ENCODE assay signal across 8 cellular contexts in genomic region chr20:62707981-62708521, GRCh38. TPM values are rescaled to one million over a fixed set of nuclear protein-coding genes. Genes with fewer than 3 reads are reported as not detected.
DNase-seq lines count a peak whose midpoint lies in the region; ATAC-seq, FAIRE-seq and TF ChIP-seq lines count a peak whose summit lies in the region.

No MANE protein-coding gene starts in this region.

- no peak overlapping the region; the same call in 1 of the 2 replicates for H3K18ac ChIP-seq in H1 (ENCODE audit: extremely low read depth, low read length)

- ATAC-seq in SK-N-SH treated with all-trans-retinoic acid at 6 μM for 48 hours (no peak), HG03460 (IDR thresholded peaks at IDR 0.05; ENCODE audit: unreplicated experiment) (no peak), GM18867 (IDR thresholded peaks at IDR 0.05; ENCODE audit: unreplicated experiment) (no peak)
- ATAC-seq in stimulated activated memory B cell treated with anti-CD40 and anti-IgM and Interleukin-4, amounts not matched to agents 10 μg/mL and 1 μg/mL and 100 μg/mL, for 72 hours = no peak

- no peak overlapping the region; the same call in 1 of the 2 replicates for H4K8ac ChIP-seq in H1 (ENCODE audit: extremely low read depth, insufficient read depth, low read length)

- H3K79me1 ChIP-seq in H1 (ENCODE audit: low read depth, low read length) = no peaks in the 10 kb centered on the region

- H3K4me1 Mint-ChIP-seq in stimulated activated memory B cell treated with anti-CD40 and anti-IgM and Interleukin-4, amounts not matched to agents 10 μg/mL and 1 μg/mL and 100 μg/mL, for 72 hours = peaks cover 12% of the 10 kb centered on the region

- H3K4me1 ChIP-seq in SK-N-SH (ENCODE audit: control insufficient read depth in 1 of 2, insufficient read depth in 2 of 2, low read depth in 1 of 2, low read length in 1 of 2) (peaks cover 21 to 27% of the 10 kb centered on the region in 2 experiments; a peak in 3 of 4 replicates), H1 (replicated peaks in 1 of 4; ENCODE audit: control insufficient read depth in 3 of 4, insufficient read depth in 4 of 4, low read length in 3 of 4) (peaks cover 0 to 8% (median 7%) of the 10 kb centered on the region in 4 experiments; a peak in 5 of 7 replicates)

- no peak overlapping the region for H3K27ac Mint-ChIP-seq in stimulated activated memory B cell treated with anti-CD40 and anti-IgM and Interleukin-4, amounts not matched to agents 10 μg/mL and 1 μg/mL and 100 μg/mL, for 72 hours

- POLR2A ChIA-PET in SK-N-SH (lab: Yijun Ruan, JAX) = interaction anchor here (0.6 kb wide), 1 partner anchor 46 kb away, joined by 3 read pairs; no protein-coding TSS in a partner anchor
- POLR2A ChIA-PET in H1 (lab: Charles Lee; ENCODE audit: partially characterized antibody) = interaction anchor here (1.0 to 1.5 kb wide), 3 partner anchors 10 to 107 kb away, joined by 3 to 4 read pairs (median 4); no protein-coding TSS in a partner anchor

- H3K23me2 ChIP-seq in H1 (ENCODE audit: low read depth, low read length) = peaks cover 11% of the 10 kb centered on the region; the same call in 1 of the 2 replicates

- no peak overlapping the region for H2BK20ac ChIP-seq in H1 (ENCODE audit: low read length)

- H3K4me2 ChIP-seq in SK-N-SH = no peak overlapping the region
- H3K4me2 ChIP-seq in H1 (ENCODE audit: insufficient read depth in 1 of 2, low read depth in 2 of 2, low read length in 2 of 2) = peak overlapping the region; percentile 68 to 84

- H3K79me2 ChIP-seq in SK-N-SH (ENCODE audit: insufficient read depth) = no peaks in the 10 kb centered on the region
- no peaks in the 10 kb centered on the region for H3K79me2 ChIP-seq in H1 (ENCODE audit: control insufficient read depth in 1 of 2, insufficient read depth in 2 of 2, low read length in 2 of 2)

- H3K36me3 Mint-ChIP-seq in stimulated activated memory B cell treated with anti-CD40 and anti-IgM and Interleukin-4, amounts not matched to agents 10 μg/mL and 1 μg/mL and 100 μg/mL, for 72 hours = no peaks in the 10 kb centered on the region

- H2AFZ ChIP-seq in SK-N-SH (ENCODE audit: low read depth) (no peak overlapping the region), H1 (ENCODE audit: low read length) (no peak overlapping the region)

- no peak for TF ChIP-seq EP300 in SK-N-SH (IDR thresholded peaks at IDR 0.05; ENCODE audit: borderline replicate concordance in 1 of 2, low read depth in 1 of 2, low read length in 1 of 2)
- no peak for TF ChIP-seq EP300 in H1 (IDR thresholded peaks at IDR 0.05; ENCODE audit: borderline replicate concordance in 1 of 2, low read depth in 2 of 2, low read length in 2 of 2)

- WGBS in SK-N-SH (ENCODE audit: low lambda C conversion rate) = 16% methylated on average over 8 of the region's 19 CpGs
- 6% methylated on average over 10 of the region's 19 CpGs; no CpG with 5 or more reads in 1 of the 2 experiments for WGBS in H1 (ENCODE audit: extremely low coverage in 1 of 2, insufficient coverage in 1 of 2, insufficient read length in 1 of 2, insufficient replicate concordance in 2 of 2, low coverage in 1 of 2, low lambda C conversion rate in 2 of 2, missing lambda C conversion rate in 1 of 2), 2 experiments

- no peaks in the 10 kb centered on the region for H3K9me3 Mint-ChIP-seq in stimulated activated memory B cell treated with anti-CD40 and anti-IgM and Interleukin-4, amounts not matched to agents 10 μg/mL and 1 μg/mL and 100 μg/mL, for 72 hours

- no peak for TF ChIP-seq POLR2A in H1 (IDR thresholded peaks at IDR 0.05; ENCODE audit: control extremely low read depth in 1 of 2, low read depth in 2 of 2, low read length in 2 of 2)

- H3K9me2 ChIP-seq in SK-N-SH = no peaks in the 10 kb centered on the region

- no peak overlapping the region for H4K91ac ChIP-seq in H1 (replicated peaks; ENCODE audit: insufficient read length, low read length)

- peak; percentile 38 for TF ChIP-seq CTCF in SK-N-SH (IDR thresholded peaks at IDR 0.05)
- TF ChIP-seq CTCF in H1 (IDR thresholded peaks at IDR 0.05; ENCODE audit: control extremely low read depth in 1 of 3, insufficient read depth in 1 of 3, low read depth in 1 of 3, low read length in 3 of 3) = peak; percentile 65 to 79 (median 67)

- H3F3A ChIP-seq in SK-N-SH (replicated peaks; ENCODE audit: insufficient read depth) = peaks cover 15% of the 10 kb centered on the region

- CTCF ChIA-PET in SK-N-SH (lab: Yijun Ruan, JAX) = interaction anchor here (0.7 to 5.0 kb wide), 11 partner anchors 9 to 208 kb away, joined by 3 to 31 read pairs (median 4); no protein-coding TSS in a partner anchor
- CTCF ChIA-PET in H1 (lab: Charles Lee; ENCODE audit: partially characterized antibody) = interaction anchor here (0.8 to 4.7 kb wide), 35 partner anchors 10 to 195 kb away, joined by 3 to 38 read pairs (median 4); no protein-coding TSS in a partner anchor

- H2BK15ac ChIP-seq in H1 (ENCODE audit: low read length) = peak overlapping the region; percentile 92; the same call in 1 of the 2 replicates

- no peak overlapping the region for H3K9ac ChIP-seq in SK-N-SH
- no peak overlapping the region; a peak in 1 of 7 replicates for H3K9ac ChIP-seq in H1 (replicated peaks in 1 of 4; ENCODE audit: extremely low read depth in 1 of 4, low read depth in 3 of 4, low read length in 3 of 4)

- H4K5ac ChIP-seq in H1 (ENCODE audit: insufficient read length, low read depth, low read length) = no peak overlapping the region

- H4K20me1 ChIP-seq in SK-N-SH (ENCODE audit: insufficient read depth) (no peaks in the 10 kb centered on the region), H1 (replicated peaks in 1 of 2; ENCODE audit: control insufficient read depth in 1 of 2, insufficient read depth in 2 of 2, low read length in 2 of 2) (peaks cover 3 to 5% of the 10 kb centered on the region in 2 experiments)

- DNase-seq in SK-N-SH (peak; percentile 76), NOMO-1 treated with DMSO at 0.1 percent for 48 hours (lab: John Stamatoyannopoulos, UW; ENCODE audit: unreplicated experiment) (peak; percentile 7), H1 (ENCODE audit: low read depth in 1 of 2, low spot score in 2 of 2) (peak in 1 of 2 experiments; percentile 86), GM19240 (ENCODE audit: insufficient read length, low spot score) (no peak)

- peak overlapping the region; percentile 50; the same call in 1 of the 2 replicates for H2BK12ac ChIP-seq in H1 (ENCODE audit: low read depth, low read length)

- H3K4ac ChIP-seq in H1 (replicated peaks; ENCODE audit: insufficient read length, low read depth, low read length) = no peak overlapping the region

- no peak overlapping the region for H3K56ac ChIP-seq in H1 (replicated peaks; ENCODE audit: insufficient read length, low read depth, low read length)

- H3K4me3 ChIP-seq in SK-N-SH (ENCODE audit: low read depth in 2 of 2, low read length in 1 of 2) = peak overlapping the region; percentile 6 to 26; a peak in 2 of 4 replicates
- H3K4me3 ChIP-seq in H1 (ENCODE audit: extremely low read depth in 1 of 4, insufficient read depth in 2 of 4, low read depth in 3 of 4, low read length in 4 of 4) = peak overlapping the region; percentile 15 to 56 (median 48)

- H3K27me3 ChIP-seq in SK-N-SH (ENCODE audit: insufficient read depth) (peaks cover 30% of the 10 kb centered on the region), H1 (replicated peaks in 1 of 4; ENCODE audit: control insufficient read depth in 3 of 4, extremely low read depth in 1 of 4, insufficient read depth in 3 of 4, low read length in 3 of 4) (peaks cover 22 to 40% (median 30%) of the 10 kb centered on the region in 4 experiments)

- H3K27ac ChIP-seq in SK-N-SH (ENCODE audit: low read depth in 2 of 2, low read length in 1 of 2) (no peak overlapping the region), H1 (ENCODE audit: low read depth, low read length) (no peak overlapping the region)

- no peak overlapping the region for H2AK5ac ChIP-seq in H1 (ENCODE audit: low read depth, low read length)

- H2BK5ac ChIP-seq in H1 (ENCODE audit: low read depth, low read length) = peak overlapping the region; percentile 44; the same call in 1 of the 2 replicates

- peak overlapping the region; percentile 19 for H3K4me3 Mint-ChIP-seq in stimulated activated memory B cell treated with anti-CD40 and anti-IgM and Interleukin-4, amounts not matched to agents 10 μg/mL and 1 μg/mL and 100 μg/mL, for 72 hours

- no peaks in the 10 kb centered on the region for H3K9me3 ChIP-seq in SK-N-SH
- H3K9me3 ChIP-seq in H1 (ENCODE audit: insufficient read depth in 2 of 2, low read depth in 1 of 2, low read length in 1 of 2) = no peaks in the 10 kb centered on the region

- FAIRE-seq in H1 (lab: Jason Lieb, UNC) = no peak

- peaks cover 85% of the 10 kb centered on the region for H3K27me3 Mint-ChIP-seq in stimulated activated memory B cell treated with anti-CD40 and anti-IgM and Interleukin-4, amounts not matched to agents 10 μg/mL and 1 μg/mL and 100 μg/mL, for 72 hours

- no peak overlapping the region for H2BK120ac ChIP-seq in H1 (replicated peaks; ENCODE audit: low read depth, low read length)

- no peak overlapping the region for H3K23ac ChIP-seq in H1 (ENCODE audit: insufficient read length)

- H3K36me3 ChIP-seq in SK-N-SH (replicated peaks in 1 of 2; ENCODE audit: control insufficient read depth in 1 of 2, insufficient read depth in 2 of 2, low read length in 1 of 2) (no peaks in the 10 kb centered on the region), H1 (ENCODE audit: control insufficient read depth in 2 of 4, insufficient read depth in 4 of 4, low read length in 3 of 4) (no peaks in the 10 kb centered on the region)

- TF ChIP-seq RAD21 in SK-N-SH (IDR thresholded peaks at IDR 0.05; ENCODE audit: low read length) (no peak), H1 (IDR thresholded peaks at IDR 0.05 in 1 of 2, conservative IDR thresholded peaks at IDR 0.05 in 1 of 2; ENCODE audit: low read depth in 2 of 2, low read length in 2 of 2) (peak; percentile 43 to 48; a peak in 3 of 4 replicates)

- no peak overlapping the region for H3K14ac ChIP-seq in H1 (ENCODE audit: insufficient read length)

TF ChIP-seq in SK-N-SH, 30 proteins besides CTCF, POLR2A, EP300 and RAD21 (continues in another document):
- TF ChIP-seq RFX5 (IDR thresholded peaks at IDR 0.05; ENCODE audit: low read length) = no peak

TF ChIP-seq in SK-N-SH treated with all-trans-retinoic acid at 6 μM for 48 hours, 23 proteins besides CTCF, POLR2A, EP300 and RAD21 (continues in another document):
- TF ChIP-seq TOX (CRISPR knock-in tag; IDR thresholded peaks at IDR 0.05; ENCODE audit: borderline replicate concordance) = no peak

RNA-seq across cellular contexts. Expression of gene NTSR1, which starts 0.6 kb away (rescaled TPM):
- polyA plus RNA-seq in SK-N-SH (2012; rRNA removed) = 3.1 and 8.2 TPM in 2 replicates
- polyA plus RNA-seq in SK-N-SH (2012; cell fraction: cytosol; rRNA removed) = 2.1 and 4.3 TPM in 2 replicates
- polyA plus RNA-seq in SK-N-SH (2012; cell fraction: nucleus; rRNA removed) = 6.4 and 11.3 TPM in 2 replicates
- total RNA-seq in H1 (2021; fragmentation: NEBNext Ultra II Directional; extraction: Animal tissue kit (Norgen Biotek cat#: 25700)) = 0.75 and 0.89 TPM in 2 replicates
- polyA plus RNA-seq in H1 (2011; rRNA removed) = 0.53 and 0.97 TPM in 2 replicates
- polyA plus RNA-seq in H1 (2011; cell fraction: cytosol; rRNA removed) = 0.32 TPM
- 0.53 TPM for polyA plus RNA-seq in H1 (2011; cell fraction: nucleus; rRNA removed)
- polyA plus RNA-seq in H1 (2012, experiment 1 of 2) = 0.15 to 0.68 TPM (median 0.34 TPM) in 4 replicates
- polyA plus RNA-seq in H1 (2012, experiment 2 of 2) = 0.43 TPM
- 0.77 TPM for polyA plus RNA-seq in H1 (2013, experiment 1 of 2)
- polyA plus RNA-seq in H1 (2013, experiment 2 of 2) = 0.87 TPM
- polyA minus RNA-seq in H1 (2011; rRNA and poly(A)+ RNA removed) = 0.19 and 0.24 TPM in 2 replicates
- polyA minus RNA-seq in H1 (2011; cell fraction: cytosol; rRNA and poly(A)+ RNA removed) = not detected
- 0.20 TPM for polyA minus RNA-seq in H1 (2011; cell fraction: nucleus; rRNA and poly(A)+ RNA removed)

Comparison
In these comparisons a context has a peak if more than half of its experiments do, and no peak if none do; other contexts are left out.
1. Of the 17 proteins assayed by ChIP-seq in both H1 and SK-N-SH: peak only in H1: GABPA and RAD21; only in SK-N-SH: none; in both: CTCF; in neither: 14.